ENCODE assay signal across 1 cellular context in genomic region chr5:60779431-60779830, GRCh38.
TF ChIP-seq lines count a peak whose summit lies in the region.

No MANE protein-coding gene starts in this region.

TF ChIP-seq in SK-N-SH, 30 proteins besides CTCF, POLR2A, EP300 and RAD21 (continued from another document):
- TF ChIP-seq REST (IDR thresholded peaks at IDR 0.05; ENCODE audit: low read depth, low read length) (no peak), MAX (IDR thresholded peaks at IDR 0.05; ENCODE audit: low read depth) (no peak), RFX5 (IDR thresholded peaks at IDR 0.05; ENCODE audit: low read length) (no peak), POLR2AphosphoS5 (IDR thresholded peaks at IDR 0.05; ENCODE audit: low read depth, low read length) (no peak), MEF2A (IDR thresholded peaks at IDR 0.05; ENCODE audit: borderline replicate concordance, low read depth) (no peak)
